ENCODE assay signal across 20 cellular contexts in genomic region chr12:44763021-44763420, GRCh38.
DNase-seq lines count a peak whose midpoint lies in the region; ATAC-seq lines count a peak whose summit lies in the region.
"Had no signal": no experiment of that assay in that cellular context is flagged by ENCODE, and none has a peak within 500 bp of the region (broad histone marks: within the 10 kb centered on the region; RNA-seq: fewer than 3 reads in every experiment).

No MANE protein-coding gene starts in this region.

- H3K9me3 Mint-ChIP-seq in activated naive CD8-positive, alpha-beta T cell (ENCODE audit: low read depth): peaks cover 8% of the 10 kb centered on the region
- H3K9me3 Mint-ChIP-seq in activated naive CD8-positive, alpha-beta T cell treated with anti-CD3 and anti-CD28 coated beads, Interleukin-2, amount 50 U/mL, for 24 hours: peaks cover 9% of the 10 kb centered on the region
- H3K9me3 Mint-ChIP-seq: CD8-positive, alpha-beta T cell had no signal

- ATAC-seq in activated naive CD8-positive, alpha-beta T cell treated with anti-CD3 and anti-CD28 coated beads, Interleukin-2, amount 50 U/mL, for 24 hours: no peak
- no peak for ATAC-seq in GM21528 (IDR thresholded peaks at IDR 0.05; ENCODE audit: low FRiP score, unreplicated experiment)
- ATAC-seq: A549; CD8-positive, alpha-beta T cell; GM12878 had no signal

- no peak overlapping the region for H3K4me3 ChIP-seq in H7 (ENCODE audit: insufficient read depth, low read depth, low read length)
- H3K4me3 ChIP-seq: A549; BLaER1 treated with 17β-estradiol and CSF1 and Interleukin-3, amounts not matched to agents 10 nM and 100 nM; GM12878 had no signal

- DNase-seq in activated naive CD8-positive, alpha-beta T cell treated with anti-CD3 and anti-CD28 coated beads, Interleukin-2, amount 50 U/mL, for 24 hours: no peak
- peak; percentile 85 for DNase-seq in foreskin melanocyte
- no peak for DNase-seq in H7
- DNase-seq: AML-193; CD4-positive, alpha-beta T cell; CD8-positive, alpha-beta T cell; COR-L47; DMS 273 treated with DMSO at 0.1 percent for 48 hours; DMS153; DMS53; DMS79; DND-41; EL; GDM1 had no signal

- H3K27ac Mint-ChIP-seq in activated naive CD8-positive, alpha-beta T cell: peak overlapping the region; percentile 3
- H3K27ac Mint-ChIP-seq in activated naive CD8-positive, alpha-beta T cell treated with anti-CD3 and anti-CD28 coated beads, Interleukin-2, amount 50 U/mL, for 24 hours: no peak overlapping the region
- H3K27ac Mint-ChIP-seq: B cell; CD4-positive, alpha-beta T cell had no signal

- H3K36me3 ChIP-seq in H7 (replicated peaks; ENCODE audit: control insufficient read depth, insufficient read depth, low read length): no peaks in the 10 kb centered on the region
- H3K36me3 ChIP-seq: BLaER1 treated with 17β-estradiol and CSF1 and Interleukin-3, amounts not matched to agents 10 nM and 100 nM had no signal

- H3K4me3 Mint-ChIP-seq in activated naive CD8-positive, alpha-beta T cell: no peak overlapping the region
- H3K4me3 Mint-ChIP-seq in activated naive CD8-positive, alpha-beta T cell treated with anti-CD3 and anti-CD28 coated beads, Interleukin-2, amount 50 U/mL, for 24 hours: no peak overlapping the region
- H3K4me3 Mint-ChIP-seq: B cell; CD4-positive, alpha-beta T cell; CD8-positive, alpha-beta T cell had no signal

- H3K27me3 Mint-ChIP-seq in activated naive CD8-positive, alpha-beta T cell: no peaks in the 10 kb centered on the region
- no peaks in the 10 kb centered on the region for H3K27me3 Mint-ChIP-seq in activated naive CD8-positive, alpha-beta T cell treated with anti-CD3 and anti-CD28 coated beads, Interleukin-2, amount 50 U/mL, for 24 hours
- H3K27me3 Mint-ChIP-seq: B cell; CD4-positive, alpha-beta T cell had no signal

- H3K4me1 Mint-ChIP-seq in activated naive CD8-positive, alpha-beta T cell (ENCODE audit: low read depth): peaks cover 15% of the 10 kb centered on the region
- peaks cover 18% of the 10 kb centered on the region for H3K4me1 Mint-ChIP-seq in activated naive CD8-positive, alpha-beta T cell treated with anti-CD3 and anti-CD28 coated beads, Interleukin-2, amount 50 U/mL, for 24 hours
- H3K4me1 Mint-ChIP-seq: B cell had no signal

- peaks cover 38% of the 10 kb centered on the region for H3K36me3 Mint-ChIP-seq in activated naive CD8-positive, alpha-beta T cell
- H3K36me3 Mint-ChIP-seq in activated naive CD8-positive, alpha-beta T cell treated with anti-CD3 and anti-CD28 coated beads, Interleukin-2, amount 50 U/mL, for 24 hours (ENCODE audit: low read depth): peaks cover 32% of the 10 kb centered on the region

- H3K27me3 ChIP-seq in H7 (ENCODE audit: control insufficient read depth, insufficient read depth, low read length): no peaks in the 10 kb centered on the region
- H3K27me3 ChIP-seq: BLaER1 treated with 17β-estradiol and CSF1 and Interleukin-3, amounts not matched to agents 10 nM and 100 nM had no signal
